20 cellular contexts compared by ENCODE assay signal in genomic region chr1:3221112-3222041, GRCh38.
DNase-seq lines count a peak whose midpoint lies in the region; ATAC-seq and TF ChIP-seq lines count a peak whose summit lies in the region.
"Had no signal": no experiment of that assay in that cellular context is flagged by ENCODE, and none has a peak within 500 bp of the region (broad histone marks: within the 10 kb centered on the region; RNA-seq: fewer than 3 reads in every experiment).

No MANE protein-coding gene starts in this region.

- POLR2A ChIA-PET in OCI-LY7 (lab: Charles Lee), result no interaction called here

- peaks cover 8% of the 10 kb centered on the region for H3K4me1 Mint-ChIP-seq in glutamatergic neuron (ENCODE audit: low read depth, unreplicated experiment)

- no peak overlapping the region for H3K27ac ChIP-seq in OCI-LY7 (ENCODE audit: low read depth, low read length, poor library complexity, severe bottlenecking)
- peak overlapping the region; percentile 49 for H3K27ac ChIP-seq in cingulate gyrus (ENCODE audit: low read depth, low read length)
- peak overlapping the region; percentile 36 for H3K27ac ChIP-seq in lower lobe of right lung
- no peak overlapping the region for H3K27ac ChIP-seq in substantia nigra (ENCODE audit: low read depth, low read length, poor library complexity, severe bottlenecking)
- H3K27ac ChIP-seq: PC-9, SJCRH30 had no signal

- peaks cover 14% of the 10 kb centered on the region for H3K4me1 ChIP-seq in OCI-LY7 (ENCODE audit: insufficient read depth, low read length, poor library complexity, severe bottlenecking)
- H3K4me1 ChIP-seq in lower lobe of right lung, result peaks cover 48% of the 10 kb centered on the region
- H3K4me1 ChIP-seq: SJCRH30 had no signal

- H3K4me2 ChIP-seq in OCI-LY7 (ENCODE audit: low read length), result peak overlapping the region; percentile 45
- H3K4me2 ChIP-seq: PC-9 had no signal

- no peaks in the 10 kb centered on the region for H3K36me3 Mint-ChIP-seq in glutamatergic neuron (ENCODE audit: unreplicated experiment)
- H3K36me3 Mint-ChIP-seq: CD4-positive, alpha-beta memory T cell; stimulated activated memory B cell treated with anti-CD40 and anti-IgM and Interleukin-4, amounts not matched to agents 10 μg/mL and 1 μg/mL and 100 μg/mL, for 72 hours had no signal

- H3K79me2 ChIP-seq in OCI-LY7 (ENCODE audit: insufficient read depth, low read depth, low read length), result no peaks in the 10 kb centered on the region

- CTCF ChIA-PET in OCI-LY7 (lab: Charles Lee; ENCODE audit: unreplicated experiment), result no interaction called here

- H3K27me3 Mint-ChIP-seq in glutamatergic neuron (ENCODE audit: unreplicated experiment), result peaks cover 6% of the 10 kb centered on the region

- no peak overlapping the region for H3K27ac Mint-ChIP-seq in glutamatergic neuron (ENCODE audit: unreplicated experiment)
- H3K27ac Mint-ChIP-seq: CD4-positive, alpha-beta memory T cell; endodermal cell; stimulated activated memory B cell treated with anti-CD40 and anti-IgM and Interleukin-4, amounts not matched to agents 10 μg/mL and 1 μg/mL and 100 μg/mL, for 72 hours had no signal

- H3K9me2 ChIP-seq in OCI-LY7 (ENCODE audit: insufficient read depth, low read length), result no peaks in the 10 kb centered on the region

- no peaks in the 10 kb centered on the region for H3K9me3 ChIP-seq in OCI-LY7 (ENCODE audit: low read length)
- no peaks in the 10 kb centered on the region for H3K9me3 ChIP-seq in lower lobe of right lung
- H3K9me3 ChIP-seq: MG63, SJCRH30, upper lobe of left lung had no signal

- 0 out of 2 replicates have a peak overlapping the region, but pooled peaks have one; percentile 46 for H2AFZ ChIP-seq in OCI-LY7 (ENCODE audit: low read length)
- H2AFZ ChIP-seq: PC-9 had no signal

- intact Hi-C loops in OCI-LY7 (cut with micrococcal nuclease; ENCODE audit: unreplicated experiment) (no loop called here), lower lobe of right lung (cut with DNase I) (no loop called here)

- no peak overlapping the region for H3K4me3 Mint-ChIP-seq in glutamatergic neuron (ENCODE audit: unreplicated experiment)
- H3K4me3 Mint-ChIP-seq: CD4-positive, alpha-beta memory T cell; endodermal cell; stimulated activated memory B cell treated with anti-CD40 and anti-IgM and Interleukin-4, amounts not matched to agents 10 μg/mL and 1 μg/mL and 100 μg/mL, for 72 hours had no signal

- H3K27me3 ChIP-seq in lower lobe of right lung (ENCODE audit: low read depth), result no peaks in the 10 kb centered on the region
- H3K27me3 ChIP-seq: upper lobe of left lung had no signal

- H3K4me3 ChIP-seq in OCI-LY7 (ENCODE audit: low read depth, low read length, poor library complexity, severe bottlenecking) (no peak overlapping the region), lower lobe of right lung (no peak overlapping the region)
- H3K4me3 ChIP-seq: MG63, PC-9, SJCRH30 had no signal

- BruUV-seq in OCI-LY7 (replicated peaks; lab: Mats Ljungman, UMichigan), result no TSS peak

- H3K36me3 ChIP-seq in OCI-LY7 (ENCODE audit: insufficient read depth, low read length) (no peaks in the 10 kb centered on the region), lower lobe of right lung (no peaks in the 10 kb centered on the region)
- H3K36me3 ChIP-seq: MG63, SJCRH30, upper lobe of left lung had no signal

- H4K20me1 ChIP-seq in OCI-LY7 (ENCODE audit: insufficient read depth, low read length), result no peaks in the 10 kb centered on the region

- H3K9me3 Mint-ChIP-seq in glutamatergic neuron (ENCODE audit: unreplicated experiment), result peaks cover 5% of the 10 kb centered on the region
- H3K9me3 Mint-ChIP-seq: CD4-positive, alpha-beta memory T cell; endodermal cell; stimulated activated memory B cell treated with anti-CD40 and anti-IgM and Interleukin-4, amounts not matched to agents 10 μg/mL and 1 μg/mL and 100 μg/mL, for 72 hours had no signal

- no peak for ATAC-seq in lower lobe of right lung

- TF ChIP-seq CTCF in OCI-LY7 (conservative IDR thresholded peaks at IDR 0.05; ENCODE audit: low read length), result no peak
- no peak for TF ChIP-seq CTCF in lower lobe of right lung (IDR thresholded peaks at IDR 0.05)
- TF ChIP-seq CTCF in glutamatergic neuron (IDR thresholded peaks at IDR 0.05; ENCODE audit: partially characterized antibody, unreplicated experiment), result no peak

- DNase-seq in OCI-LY7 (ENCODE audit: low spot score) (no peak), lower lobe of right lung (no peak), substantia nigra (lab: John Stamatoyannopoulos, UW) (peak in 27 of 49 donors; percentile 6 to 64 (median 38)), NCI-H2227 (lab: John Stamatoyannopoulos, UW; ENCODE audit: unreplicated experiment) (no peak), glutamatergic neuron (no peak), NCI-H345 treated with DMSO at 0.1 percent for 48 hours (lab: John Stamatoyannopoulos, UW; ENCODE audit: unreplicated experiment) (no peak)
- no peak for DNase-seq in stimulated activated CD8-positive, alpha-beta memory T cell treated with anti-CD3 and anti-CD28 coated beads, Interleukin-4, amount 100 ng/mL, for 48 hours
- DNase-seq: activated CD4-positive, alpha-beta T cell treated with anti-CD3 and anti-CD28 coated beads, Interleukin-2, amount 50 U/mL, for 4 hours; activated CD8-positive, alpha-beta memory T cell treated with anti-CD3 and anti-CD28 coated beads, Interleukin-2, amount 50 U/mL, for 48 hours; activated effector memory CD4-positive, alpha-beta T cell treated with Interleukin-2 at 50 U/mL for 16 hours; CD4-positive, alpha-beta memory T cell; IMR-90; MG63; PC-9; SJCRH30; T-helper 1 cell had no signal

Comparison
In these comparisons a context has a peak if more than half of its experiments do, and no peak if none do; other contexts are left out.
1. DNase-seq: peak in substantia nigra (27 of 49); none in OCI-LY7 (single experiment), lower lobe of right lung (single experiment), stimulated activated CD8-positive, alpha-beta memory T cell treated with anti-CD3 and anti-CD28 coated beads, Interleukin-4, amount 100 ng/mL, for 48 hours (single experiment), NCI-H2227 (single experiment), glutamatergic neuron (single experiment) and NCI-H345 treated with DMSO at 0.1 percent for 48 hours (single experiment).
2. H3K27ac ChIP-seq: peak in cingulate gyrus (single experiment) and lower lobe of right lung (single experiment); none in OCI-LY7 (single experiment) and substantia nigra (single experiment).